ENCODE assay signal across 5 cellular contexts in the genomic region with DNA sequence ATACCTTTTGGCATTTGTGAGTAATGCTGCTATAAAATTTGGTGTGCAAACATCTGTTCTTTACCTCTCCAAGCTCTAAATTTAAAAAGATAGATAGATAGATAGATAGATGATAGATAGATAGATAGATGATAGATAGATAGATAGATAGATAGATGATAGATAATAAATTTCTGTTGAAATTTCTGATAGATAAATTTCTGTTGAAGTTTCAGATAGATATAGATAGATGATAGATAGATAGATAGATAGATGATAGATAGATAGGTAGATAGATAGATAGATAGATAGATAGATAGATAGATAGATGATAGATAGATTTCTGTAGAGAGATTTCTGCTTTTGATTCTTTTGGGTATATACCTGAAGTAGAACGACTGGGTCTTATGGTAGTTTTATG. TPM values are rescaled to one million over a fixed set of nuclear protein-coding genes. Genes with fewer than 3 reads are reported as not detected.
DNase-seq lines count a peak whose midpoint lies in the region; ATAC-seq, FAIRE-seq and TF ChIP-seq lines count a peak whose summit lies in the region.
"Not testable (repeated sequence)": the region's sequence is repeated elsewhere in the genome, so short reads cannot be mapped to it uniquely, and the experiment has no call there.

No MANE protein-coding gene starts in this region.

- H3K27ac ChIP-seq in K562 (ENCODE audit: extremely low read depth, low read depth, low read length) = not testable (repeated sequence)

- TF ChIP-seq RAD21 in K562 (CRISPR knock-in tag; conservative IDR thresholded peaks at IDR 0.05 in 1 of 2, IDR thresholded peaks at IDR 0.05 in 1 of 2) = not testable (repeated sequence)

- not testable (repeated sequence) for H3K4me3 Mint-ChIP-seq in activated CD8-positive, alpha-beta T cell treated with anti-CD3 and anti-CD28 coated beads for 36 hours; activated naive CD4-positive, alpha-beta T cell treated with anti-CD3 and anti-CD28 coated beads, Interleukin-2, amount 50 U/mL, for 24 hours
- H3K4me3 Mint-ChIP-seq in activated naive CD8-positive, alpha-beta T cell treated with anti-CD3 and anti-CD28 coated beads, Interleukin-2, amount 10 ng/mL, durations not matched to agents 7 days and 5 days = peak overlapping the region; percentile 58

- not testable (repeated sequence) for ATAC-seq in activated CD8-positive, alpha-beta T cell treated with anti-CD3 and anti-CD28 coated beads for 36 hours; activated naive CD8-positive, alpha-beta T cell treated with anti-CD3 and anti-CD28 coated beads, Interleukin-2, amount 10 ng/mL, durations not matched to agents 7 days and 5 days (ENCODE audit: low read depth); K562

- FAIRE-seq in K562 (lab: Jason Lieb, UNC) = not testable (repeated sequence)

- not testable (repeated sequence) for H3K27me3 Mint-ChIP-seq in activated CD8-positive, alpha-beta T cell treated with anti-CD3 and anti-CD28 coated beads for 36 hours; activated naive CD4-positive, alpha-beta T cell treated with anti-CD3 and anti-CD28 coated beads, Interleukin-2, amount 50 U/mL, for 24 hours; activated naive CD8-positive, alpha-beta T cell treated with anti-CD3 and anti-CD28 coated beads, Interleukin-2, amount 10 ng/mL, durations not matched to agents 7 days and 5 days

- not testable (repeated sequence) for H3K9me3 Mint-ChIP-seq in activated CD8-positive, alpha-beta T cell treated with anti-CD3 and anti-CD28 coated beads for 36 hours; activated naive CD4-positive, alpha-beta T cell treated with anti-CD3 and anti-CD28 coated beads, Interleukin-2, amount 50 U/mL, for 24 hours; activated naive CD8-positive, alpha-beta T cell treated with anti-CD3 and anti-CD28 coated beads, Interleukin-2, amount 10 ng/mL, durations not matched to agents 7 days and 5 days

- TF ChIP-seq POLR2A in K562 (conservative IDR thresholded peaks at IDR 0.05) = not testable (repeated sequence)

- not testable (repeated sequence) for H3K9ac ChIP-seq in Loucy (ENCODE audit: low read depth, low read length, poor library complexity, severe bottlenecking); K562 (ENCODE audit: insufficient read depth in 1 of 2, low read depth in 2 of 2, low read length in 2 of 2)

- peak overlapping the region; percentile 34 for H3K4me2 ChIP-seq in Loucy (ENCODE audit: low read depth, low read length, poor library complexity, severe bottlenecking)
- H3K4me2 ChIP-seq in K562 (ENCODE audit: insufficient read depth, low read length) = not testable (repeated sequence)

- in situ Hi-C loops in K562 (cut with MboI) = not testable (repeated sequence)

- H3K9me3 ChIP-seq in Loucy (ENCODE audit: insufficient read depth, low read depth, low read length); K562 (replicated peaks; ENCODE audit: control insufficient read depth, insufficient read depth, low read depth, low read length): not testable (repeated sequence)

- H3K4me1 ChIP-seq in Loucy (ENCODE audit: insufficient read depth, low read length, poor library complexity, severe bottlenecking) = peaks cover 19% of the 10 kb centered on the region
- not testable (repeated sequence) for H3K4me1 ChIP-seq in K562 (replicated peaks in 1 of 2; ENCODE audit: control insufficient read depth in 2 of 2, insufficient read depth in 2 of 2, low read length in 2 of 2)

- POLR2A ChIA-PET in activated CD8-positive, alpha-beta T cell treated with anti-CD3 and anti-CD28 coated beads for 36 hours (lab: Charles Lee) = interaction anchor here (0.8 kb wide), 1 partner anchor 17 kb away, joined by 3 read pairs; no protein-coding TSS in a partner anchor
- POLR2A ChIA-PET in activated naive CD8-positive, alpha-beta T cell treated with anti-CD3 and anti-CD28 coated beads, Interleukin-2, amount 10 ng/mL, durations not matched to agents 7 days and 5 days (lab: Charles Lee); K562 (lab: Yijun Ruan, JAX): not testable (repeated sequence)

- WGBS in K562 (ENCODE audit: insufficient coverage, low coverage, missing lambda C conversion rate) = 11% methylated on average over 1 of the region's 1 CpG

- intact Hi-C loops in activated CD8-positive, alpha-beta T cell treated with anti-CD3 and anti-CD28 coated beads for 36 hours (cut with micrococcal nuclease); K562 (cut with micrococcal nuclease): not testable (repeated sequence)

- H3K4me3 ChIP-seq in Loucy (ENCODE audit: low read length, poor library complexity, severe bottlenecking); K562: not testable (repeated sequence)

- H3K36me3 Mint-ChIP-seq in activated CD8-positive, alpha-beta T cell treated with anti-CD3 and anti-CD28 coated beads for 36 hours (ENCODE audit: low read depth); activated naive CD4-positive, alpha-beta T cell treated with anti-CD3 and anti-CD28 coated beads, Interleukin-2, amount 50 U/mL, for 24 hours; activated naive CD8-positive, alpha-beta T cell treated with anti-CD3 and anti-CD28 coated beads, Interleukin-2, amount 10 ng/mL, durations not matched to agents 7 days and 5 days: not testable (repeated sequence)

- not testable (repeated sequence) for BruUV-seq in K562 (replicated peaks; lab: Mats Ljungman, UMichigan)

- not testable (repeated sequence) for H3K36me3 ChIP-seq in Loucy (ENCODE audit: insufficient read depth, low read length); K562 (ENCODE audit: control insufficient read depth, insufficient read depth, low read length)

- TF ChIP-seq CTCF in Loucy (conservative IDR thresholded peaks at IDR 0.05; ENCODE audit: low read length); activated CD8-positive, alpha-beta T cell treated with anti-CD3 and anti-CD28 coated beads for 36 hours (IDR thresholded peaks at IDR 0.05); K562 (IDR thresholded peaks at IDR 0.05 in 2 of 3, conservative IDR thresholded peaks at IDR 0.05 in 1 of 3; ENCODE audit: insufficient read depth in 2 of 3, low read depth in 1 of 3, low read length in 3 of 3): not testable (repeated sequence)

- not testable (repeated sequence) for H3K27me3 ChIP-seq in Loucy (ENCODE audit: insufficient read depth, low read length, poor library complexity, severe bottlenecking); K562 (ENCODE audit: control insufficient read depth in 2 of 2, insufficient read depth in 2 of 2, low read length in 2 of 2)

- peaks cover 43% of the 10 kb centered on the region for H3K4me1 Mint-ChIP-seq in activated CD8-positive, alpha-beta T cell treated with anti-CD3 and anti-CD28 coated beads for 36 hours (ENCODE audit: low read depth)
- H3K4me1 Mint-ChIP-seq in activated naive CD4-positive, alpha-beta T cell treated with anti-CD3 and anti-CD28 coated beads, Interleukin-2, amount 50 U/mL, for 24 hours = peaks cover 53% of the 10 kb centered on the region
- peaks cover 24% of the 10 kb centered on the region for H3K4me1 Mint-ChIP-seq in activated naive CD8-positive, alpha-beta T cell treated with anti-CD3 and anti-CD28 coated beads, Interleukin-2, amount 10 ng/mL, durations not matched to agents 7 days and 5 days

- H3K9me2 ChIP-seq in Loucy (replicated peaks; ENCODE audit: low read depth, low read length) = not testable (repeated sequence)

- not testable (repeated sequence) for TF ChIP-seq EP300 in K562 (IDR thresholded peaks at IDR 0.05; ENCODE audit: low read length)

- H3K9me1 ChIP-seq in K562 (ENCODE audit: control insufficient read depth, insufficient read depth, low read length) = not testable (repeated sequence)

- H3K27ac Mint-ChIP-seq in activated CD8-positive, alpha-beta T cell treated with anti-CD3 and anti-CD28 coated beads for 36 hours = peak overlapping the region; percentile 11
- peak overlapping the region; percentile 13 for H3K27ac Mint-ChIP-seq in activated naive CD4-positive, alpha-beta T cell treated with anti-CD3 and anti-CD28 coated beads, Interleukin-2, amount 50 U/mL, for 24 hours
- H3K27ac Mint-ChIP-seq in activated naive CD8-positive, alpha-beta T cell treated with anti-CD3 and anti-CD28 coated beads, Interleukin-2, amount 10 ng/mL, durations not matched to agents 7 days and 5 days = not testable (repeated sequence)

- not testable (repeated sequence) for H4K20me1 ChIP-seq in Loucy (ENCODE audit: insufficient read depth, low read length, poor library complexity, severe bottlenecking); K562 (replicated peaks; ENCODE audit: control insufficient read depth, insufficient read depth, low read length)

- not testable (repeated sequence) for H3K79me2 ChIP-seq in Loucy (ENCODE audit: insufficient read depth, low read length); K562 (ENCODE audit: control insufficient read depth, insufficient read depth, low read length)

- not testable (repeated sequence) for H3F3A ChIP-seq in Loucy (ENCODE audit: low read depth)

- not testable (repeated sequence) for DNase-seq in activated CD8-positive, alpha-beta T cell treated with anti-CD3 and anti-CD28 coated beads for 36 hours; activated naive CD8-positive, alpha-beta T cell treated with anti-CD3 and anti-CD28 coated beads, Interleukin-2, amount 10 ng/mL, durations not matched to agents 7 days and 5 days; K562 (ENCODE audit: extremely low read depth in 1 of 4, low spot score in 3 of 4)

- not testable (repeated sequence) for H2AFZ ChIP-seq in Loucy (ENCODE audit: low read length); K562 (ENCODE audit: low read depth, low read length)

- CTCF ChIA-PET in activated CD8-positive, alpha-beta T cell treated with anti-CD3 and anti-CD28 coated beads for 36 hours (lab: Charles Lee); K562 (lab: Yijun Ruan, JAX; ENCODE audit: low intra/inter-chr PET ratio): not testable (repeated sequence)

RNA-seq across cellular contexts. Expression of gene LRRC8D, which starts 44.7 kb away (rescaled TPM):
- total RNA-seq in activated CD8-positive, alpha-beta T cell treated with anti-CD3 and anti-CD28 coated beads for 36 hours = 10 to 100 TPM; 26.3 to 27.5 TPM
- 10 to 100 TPM; 25.1 to 26.0 TPM for total RNA-seq in activated naive CD8-positive, alpha-beta T cell treated with anti-CD3 and anti-CD28 coated beads, Interleukin-2, amount 10 ng/mL, durations not matched to agents 7 days and 5 days
- 40.8 and 79.7 TPM in 2 replicates for total RNA-seq in K562 (2011; cell fraction: chromatin; rRNA removed; ENCODE audit: low replicate concordance)
- total RNA-seq in K562 (2011; cell fraction: nucleolus; rRNA removed) = 33.0 and 35.8 TPM in 2 replicates
- 50.9 and 57.0 TPM in 2 replicates for total RNA-seq in K562 (2011; cell fraction: nucleoplasm; rRNA removed)
- total RNA-seq in K562 (2014; rRNA removed) = 11.4 and 12.4 TPM in 2 replicates
- 21.9 and 25.5 TPM in 2 replicates for total RNA-seq in K562 (2014; rRNA removed; fragmentation: Illumina TruSeq; extraction: Trizol)
- 13.6 and 14.7 TPM in 2 replicates for total RNA-seq in K562 (2015; rRNA removed; fragmentation: Illumina TruSeq; extraction: Trizol)
- total RNA-seq in K562 (2021) = 22.1 and 25.0 TPM in 2 replicates
- 53.9 and 66.3 TPM in 2 replicates for polyA plus RNA-seq in K562 (2011; rRNA removed)
- 41.0 and 55.7 TPM in 2 replicates for polyA plus RNA-seq in K562 (2011; cell fraction: cytosol; rRNA removed)
- polyA plus RNA-seq in K562 (2011; cell fraction: nucleus; rRNA removed) = 51.6 and 73.7 TPM in 2 replicates
- 16.6 and 39.2 TPM in 2 replicates for polyA plus RNA-seq in K562 (2012)
- 24.9 and 26.1 TPM in 2 replicates for polyA plus RNA-seq in K562 (2014; fragmentation: Illumina TruSeq; extraction: Trizol)
- 1 to 10 TPM; 3.4 to 7.8 TPM for polyA plus RNA-seq in K562 (2014; fragmentation: Nextera tagmentation; extraction: Ambion mirVana)
- 14.7 and 15.9 TPM in 2 replicates for polyA plus RNA-seq in K562 (2014; rRNA removed)
- 58.4 and 72.6 TPM in 2 replicates for polyA minus RNA-seq in K562 (2011; rRNA and poly(A)+ RNA removed)
- polyA minus RNA-seq in K562 (2011; cell fraction: cytosol; rRNA and poly(A)+ RNA removed) = 33.1 and 35.2 TPM in 2 replicates
- 14.3 and 31.3 TPM in 2 replicates for polyA minus RNA-seq in K562 (2011; cell fraction: nucleus; rRNA and poly(A)+ RNA removed)
